10 cellular contexts compared by ENCODE assay signal in genomic region chr3:51673181-51673801, GRCh38. TPM values are rescaled to one million over a fixed set of nuclear protein-coding genes. Genes with fewer than 3 reads are reported as not detected.
DNase-seq lines count a peak whose midpoint lies in the region; ATAC-seq and FAIRE-seq lines count a peak whose summit lies in the region.
"Had no signal": no experiment of that assay in that cellular context is flagged by ENCODE, and none has a peak within 500 bp of the region (broad histone marks: within the 10 kb centered on the region; RNA-seq: fewer than 3 reads in every experiment).

No MANE protein-coding gene starts in this region.

- no peak for ATAC-seq in activated CD8-positive, alpha-beta T cell treated with anti-CD3 and anti-CD28 coated beads, Interleukin-2, amount 10 ng/mL, durations not matched to agents 7 days and 5 days

- H3K36me3 Mint-ChIP-seq in activated naive CD4-positive, alpha-beta T cell treated with anti-CD3 and anti-CD28 coated beads for 36 hours (ENCODE audit: low read depth), result peaks cover 16% of the 10 kb centered on the region
- peaks cover 47% of the 10 kb centered on the region for H3K36me3 Mint-ChIP-seq in activated CD8-positive, alpha-beta T cell treated with anti-CD3 and anti-CD28 coated beads, Interleukin-2, amount 10 ng/mL, durations not matched to agents 7 days and 5 days (ENCODE audit: low read depth)
- peaks cover 13% of the 10 kb centered on the region for H3K36me3 Mint-ChIP-seq in stimulated activated naive CD8-positive, alpha-beta T cell treated with anti-CD3 and anti-CD28 coated beads, Interleukin-15, Interleukin-2, amounts not matched to agents 100 ng/mL and 50 ng/mL, for 24 hours (ENCODE audit: low read depth)

- POLR2A ChIA-PET in activated CD8-positive, alpha-beta T cell treated with anti-CD3 and anti-CD28 coated beads, Interleukin-2, amount 10 ng/mL, durations not matched to agents 7 days and 5 days (lab: Charles Lee), result interaction anchor here (1.1 to 2.4 kb wide), 3 partner anchors 8 to 287 kb away, joined by 4 to 28 read pairs (median 11); partner anchors contain the start of gene DCAF1

- H3K27me3 Mint-ChIP-seq in activated naive CD4-positive, alpha-beta T cell treated with anti-CD3 and anti-CD28 coated beads for 36 hours (ENCODE audit: low read depth), result no peaks in the 10 kb centered on the region
- H3K27me3 Mint-ChIP-seq in activated CD8-positive, alpha-beta T cell treated with anti-CD3 and anti-CD28 coated beads, Interleukin-2, amount 10 ng/mL, durations not matched to agents 7 days and 5 days (ENCODE audit: low read depth), result no peaks in the 10 kb centered on the region
- H3K27me3 Mint-ChIP-seq in stimulated activated naive CD8-positive, alpha-beta T cell treated with anti-CD3 and anti-CD28 coated beads, Interleukin-15, Interleukin-2, amounts not matched to agents 100 ng/mL and 50 ng/mL, for 24 hours, result no peaks in the 10 kb centered on the region

- H3K4me3 Mint-ChIP-seq in activated naive CD4-positive, alpha-beta T cell treated with anti-CD3 and anti-CD28 coated beads for 36 hours, result peak overlapping the region; percentile 35
- H3K4me3 Mint-ChIP-seq in activated CD8-positive, alpha-beta T cell treated with anti-CD3 and anti-CD28 coated beads, Interleukin-2, amount 10 ng/mL, durations not matched to agents 7 days and 5 days, result peak overlapping the region; percentile 51
- H3K4me3 Mint-ChIP-seq in stimulated activated naive CD8-positive, alpha-beta T cell treated with anti-CD3 and anti-CD28 coated beads, Interleukin-15, Interleukin-2, amounts not matched to agents 100 ng/mL and 50 ng/mL, for 24 hours, result peak overlapping the region; percentile 54

- CTCF ChIA-PET in activated naive CD4-positive, alpha-beta T cell treated with anti-CD3 and anti-CD28 coated beads for 36 hours (lab: Charles Lee), result interaction anchor here (0.6 to 8.6 kb wide), 5 partner anchors 8 to 190 kb away, joined by 3 to 146 read pairs (median 4); partner anchors contain the start of gene DCAF1
- CTCF ChIA-PET in activated CD8-positive, alpha-beta T cell treated with anti-CD3 and anti-CD28 coated beads, Interleukin-2, amount 10 ng/mL, durations not matched to agents 7 days and 5 days (lab: Charles Lee), result interaction anchor here (1.0 to 11.0 kb wide), 7 partner anchors 9 to 284 kb away, joined by 3 to 238 read pairs (median 10); partner anchors contain the start of gene DCAF1

- H3K27ac Mint-ChIP-seq in activated naive CD4-positive, alpha-beta T cell treated with anti-CD3 and anti-CD28 coated beads for 36 hours, result no peak overlapping the region
- peak overlapping the region; percentile 76 for H3K27ac Mint-ChIP-seq in activated CD8-positive, alpha-beta T cell treated with anti-CD3 and anti-CD28 coated beads, Interleukin-2, amount 10 ng/mL, durations not matched to agents 7 days and 5 days
- H3K27ac Mint-ChIP-seq in stimulated activated naive CD8-positive, alpha-beta T cell treated with anti-CD3 and anti-CD28 coated beads, Interleukin-15, Interleukin-2, amounts not matched to agents 100 ng/mL and 50 ng/mL, for 24 hours, result peak overlapping the region; percentile 32

- no peak for DNase-seq in activated naive CD4-positive, alpha-beta T cell treated with anti-CD3 and anti-CD28 coated beads for 36 hours
- DNase-seq in activated naive CD4-positive, alpha-beta T cell (lab: John Stamatoyannopoulos, UW), result no peak
- no peak for DNase-seq in activated CD8-positive, alpha-beta T cell treated with anti-CD3 and anti-CD28 coated beads, Interleukin-2, amount 10 ng/mL, durations not matched to agents 7 days and 5 days
- DNase-seq in left kidney (ENCODE audit: low read depth, low spot score) (peak; percentile 44), RCC 7860 (ENCODE audit: low spot score) (no peak), SIG-M5 treated with dmso at 0.1 percent for 504 hours (lab: John Stamatoyannopoulos, UW; ENCODE audit: unreplicated experiment) (no peak)
- no peak for DNase-seq in effector CD4-positive, alpha-beta T cell
- DNase-seq: NCI-H1105 treated with DMSO at 0.1 percent for 48 hours had no signal

- no peaks in the 10 kb centered on the region for H3K9me3 Mint-ChIP-seq in activated naive CD4-positive, alpha-beta T cell treated with anti-CD3 and anti-CD28 coated beads for 36 hours
- no peaks in the 10 kb centered on the region for H3K9me3 Mint-ChIP-seq in activated CD8-positive, alpha-beta T cell treated with anti-CD3 and anti-CD28 coated beads, Interleukin-2, amount 10 ng/mL, durations not matched to agents 7 days and 5 days (ENCODE audit: insufficient read depth)
- H3K9me3 Mint-ChIP-seq in stimulated activated naive CD8-positive, alpha-beta T cell treated with anti-CD3 and anti-CD28 coated beads, Interleukin-15, Interleukin-2, amounts not matched to agents 100 ng/mL and 50 ng/mL, for 24 hours, result no peaks in the 10 kb centered on the region

- peaks cover 79% of the 10 kb centered on the region for H3K4me1 Mint-ChIP-seq in activated naive CD4-positive, alpha-beta T cell treated with anti-CD3 and anti-CD28 coated beads for 36 hours (ENCODE audit: low read depth)
- peaks cover 84% of the 10 kb centered on the region for H3K4me1 Mint-ChIP-seq in activated CD8-positive, alpha-beta T cell treated with anti-CD3 and anti-CD28 coated beads, Interleukin-2, amount 10 ng/mL, durations not matched to agents 7 days and 5 days (ENCODE audit: low read depth)
- peaks cover 80% of the 10 kb centered on the region for H3K4me1 Mint-ChIP-seq in stimulated activated naive CD8-positive, alpha-beta T cell treated with anti-CD3 and anti-CD28 coated beads, Interleukin-15, Interleukin-2, amounts not matched to agents 100 ng/mL and 50 ng/mL, for 24 hours (ENCODE audit: low read depth)

- intact Hi-C loops in activated naive CD4-positive, alpha-beta T cell treated with anti-CD3 and anti-CD28 coated beads for 36 hours (cut with micrococcal nuclease), result loop anchor here (5.0 kb wide), 1 partner anchor 384 kb away; the partner anchor contains the start of gene DUSP7

- FAIRE-seq in RCC 7860 (lab: Jason Lieb, UNC), result no peak

RNA-seq across cellular contexts. Expression of gene TEX264, which starts 2.2 kb away (rescaled TPM):
- 10 to 100 TPM; 23.7 to 26.6 TPM for total RNA-seq in activated naive CD4-positive, alpha-beta T cell treated with anti-CD3 and anti-CD28 coated beads for 36 hours
- 10 to 100 TPM; 62.6 to 65.0 TPM for total RNA-seq in activated CD8-positive, alpha-beta T cell treated with anti-CD3 and anti-CD28 coated beads, Interleukin-2, amount 10 ng/mL, durations not matched to agents 7 days and 5 days

RNA-seq across cellular contexts. Expression of gene GRM2, which starts 33.6 kb away (rescaled TPM):
- under 1 TPM in 1 of 2 experiments, not detected in 1; 0.07 TPM for total RNA-seq in activated naive CD4-positive, alpha-beta T cell treated with anti-CD3 and anti-CD28 coated beads for 36 hours
- 1 to 10 TPM; 1.1 to 1.7 TPM for total RNA-seq in activated CD8-positive, alpha-beta T cell treated with anti-CD3 and anti-CD28 coated beads, Interleukin-2, amount 10 ng/mL, durations not matched to agents 7 days and 5 days
- total RNA-seq: pulmonary artery endothelial cell had no signal
